23 cellular contexts compared by ENCODE assay signal in genomic region chr7:4169505-4169904, GRCh38.
DNase-seq lines count a peak whose midpoint lies in the region; ATAC-seq, FAIRE-seq and TF ChIP-seq lines count a peak whose summit lies in the region.
"Had no signal": no experiment of that assay in that cellular context is flagged by ENCODE, and none has a peak within 500 bp of the region (broad histone marks: within the 10 kb centered on the region; RNA-seq: fewer than 3 reads in every experiment).

No MANE protein-coding gene starts in this region.

- TF ChIP-seq POLR2A in H54 (IDR thresholded peaks at IDR 0.05; ENCODE audit: low read depth, low read length): no peak

- in situ Hi-C loops in ACHN (cut with HindIII; ENCODE audit: low pct_ligation_motif_present, low pct_unique_long_range_greater_than_20kb, low sequenced_read_pairs): no loop called here

- ATAC-seq in esophagus mucosa (peak; percentile 74), HG02642 (IDR thresholded peaks at IDR 0.05; ENCODE audit: poor library complexity, unreplicated experiment) (no peak)
- ATAC-seq: activated CD8-positive, alpha-beta T cell treated with anti-CD3 and anti-CD28 coated beads for 36 hours; sciatic nerve; stimulated activated naive CD8-positive, alpha-beta T cell treated with anti-CD3 and anti-CD28 coated beads, Interleukin-15, Interleukin-2, amounts not matched to agents 100 U/mL and 50 U/mL, for 24 hours had no signal

- DNase-seq in H54 (ENCODE audit: insufficient read length, low spot score) (peak; percentile 82), NCI-H187 (lab: John Stamatoyannopoulos, UW) (peak; percentile 38 to 73), pons (ENCODE audit: low spot score) (peak; percentile 14), ACHN (no peak), CD1c-positive myeloid dendritic cell (ENCODE audit: extremely low spot score) (no peak)
- DNase-seq: activated B cell treated with CpG ODN at 0.5 μM for 24 hours; activated CD8-positive, alpha-beta T cell treated with anti-CD3 and anti-CD28 coated beads for 36 hours; activated naive CD4-positive, alpha-beta T cell treated with anti-CD3 and anti-CD28 coated beads, Interleukin-2, amount 10 ng/mL, durations not matched to agents 7 days and 5 days; activated T-cell treated with anti-CD3 and anti-CD28 coated beads, Interleukin-2, amount 50 U/mL, for 1 hour; cerebellar nuclear complex; effector CD8-positive, alpha-beta T cell; HCEC 1CT; MV-4-11; NCI-H2029; NCI-H510A treated with DMSO at 0.1 percent for 48 hours; SHP77; stimulated activated naive CD8-positive, alpha-beta T cell treated with anti-CD3 and anti-CD28 coated beads, Interleukin-15, Interleukin-2, amounts not matched to agents 100 U/mL and 50 U/mL, for 24 hours; T-helper 2 cell; transverse colon had no signal

- no peak for FAIRE-seq in H54 (lab: Jason Lieb, UNC)
- FAIRE-seq: G401.6 had no signal

Comparison
In these comparisons a context has a peak if more than half of its experiments do, and no peak if none do; other contexts are left out.
1. DNase-seq: peak in H54 (single experiment), NCI-H187 (2 of 2) and pons (single experiment); none in ACHN (single experiment) and CD1c-positive myeloid dendritic cell (single experiment).